ENCODE assay signal across 10 cellular contexts in the genomic region with DNA sequence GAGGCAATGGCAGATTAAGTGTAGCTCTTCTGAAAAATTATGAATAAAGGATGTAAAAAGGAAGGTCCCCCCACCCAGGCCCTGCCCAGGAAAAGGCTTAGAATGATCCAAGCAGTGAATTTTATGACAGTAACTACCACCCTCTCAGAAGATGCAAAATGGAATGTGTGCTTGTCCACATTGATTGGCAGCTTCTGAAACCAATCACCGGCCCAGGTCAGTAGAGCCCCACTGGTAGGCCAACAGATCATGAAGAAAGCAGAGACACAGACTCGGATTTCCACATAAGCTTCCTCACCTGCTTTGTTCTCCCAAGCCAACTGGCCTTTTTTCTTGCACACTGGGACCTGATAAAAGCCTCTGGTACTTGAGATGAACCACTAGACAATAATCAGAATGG.
"Had no signal": no experiment of that assay in that cellular context is flagged by ENCODE, and none has a peak within 500 bp of the region (broad histone marks: within the 10 kb centered on the region; RNA-seq: fewer than 3 reads in every experiment).

No MANE protein-coding gene starts in this region.

- H3K9me3 Mint-ChIP-seq: activated CD4-positive, alpha-beta memory T cell treated with anti-CD3 and anti-CD28 coated beads, Interleukin-2, amount 10 ng/mL, durations not matched to agents 7 days and 5 days; activated naive CD8-positive, alpha-beta T cell treated with anti-CD3 and anti-CD28 coated beads, Interleukin-2, amount 10 ng/mL, durations not matched to agents 7 days and 5 days had no signal

- H3K4me1 ChIP-seq: uterus had no signal

- H3K4me1 Mint-ChIP-seq: activated CD4-positive, alpha-beta memory T cell treated with anti-CD3 and anti-CD28 coated beads, Interleukin-2, amount 10 ng/mL, durations not matched to agents 7 days and 5 days; activated naive CD8-positive, alpha-beta T cell treated with anti-CD3 and anti-CD28 coated beads, Interleukin-2, amount 10 ng/mL, durations not matched to agents 7 days and 5 days had no signal

- H3K9me3 ChIP-seq: uterus had no signal

- H3K27me3 ChIP-seq: hepatocyte, uterus had no signal

- H3K27ac ChIP-seq: hepatocyte, skin epidermis, uterus had no signal

- H3K4me3 Mint-ChIP-seq: activated CD4-positive, alpha-beta memory T cell treated with anti-CD3 and anti-CD28 coated beads, Interleukin-2, amount 10 ng/mL, durations not matched to agents 7 days and 5 days; activated naive CD8-positive, alpha-beta T cell treated with anti-CD3 and anti-CD28 coated beads, Interleukin-2, amount 10 ng/mL, durations not matched to agents 7 days and 5 days had no signal

- H3K4me3 ChIP-seq: hepatocyte, skin epidermis, uterus had no signal

- H3K36me3 Mint-ChIP-seq: activated naive CD8-positive, alpha-beta T cell treated with anti-CD3 and anti-CD28 coated beads, Interleukin-2, amount 10 ng/mL, durations not matched to agents 7 days and 5 days had no signal

- H3K36me3 ChIP-seq: uterus had no signal

- H3K27ac Mint-ChIP-seq: activated CD4-positive, alpha-beta memory T cell treated with anti-CD3 and anti-CD28 coated beads, Interleukin-2, amount 10 ng/mL, durations not matched to agents 7 days and 5 days; activated naive CD8-positive, alpha-beta T cell treated with anti-CD3 and anti-CD28 coated beads, Interleukin-2, amount 10 ng/mL, durations not matched to agents 7 days and 5 days had no signal

- DNase-seq: activated CD4-positive, alpha-beta memory T cell treated with anti-CD3 and anti-CD28 coated beads, Interleukin-2, amount 10 ng/mL, durations not matched to agents 7 days and 5 days; activated CD4-positive, alpha-beta T cell treated with anti-CD3 and anti-CD28 coated beads for 1 hour; activated naive CD8-positive, alpha-beta T cell treated with anti-CD3 and anti-CD28 coated beads, Interleukin-2, amount 10 ng/mL, durations not matched to agents 7 days and 5 days; activated T-cell treated with anti-CD3 and anti-CD28 coated beads, Interleukin-2, amount 50 U/mL, for 48 hours; aorta; kidney glomerular epithelial cell; stimulated activated CD4-positive, alpha-beta T cell treated with anti-CD3 and anti-CD28 coated beads, Interleukin-4, amount 100 ng/mL, for 4 hours; uterus had no signal

- H3K27me3 Mint-ChIP-seq: activated CD4-positive, alpha-beta memory T cell treated with anti-CD3 and anti-CD28 coated beads, Interleukin-2, amount 10 ng/mL, durations not matched to agents 7 days and 5 days had no signal
